In genomic region chr9:79447308-79447605, GRCh38 we compare ENCODE assay signal across 29 cellular contexts.
"Had no signal": no experiment of that assay in that cellular context is flagged by ENCODE, and none has a peak within 500 bp of the region (broad histone marks: within the 10 kb centered on the region; RNA-seq: fewer than 3 reads in every experiment).

No MANE protein-coding gene starts in this region.

- H3K27ac ChIP-seq: neutrophil, pancreas, psoas muscle, skin epidermis, spleen, suprapubic skin, testis, tibial artery, transverse colon, upper lobe of right lung, uterus had no signal

- H3K4me1 ChIP-seq: pancreas, psoas muscle, spleen, suprapubic skin, testis, tibial artery, transverse colon, upper lobe of right lung had no signal

- H3K27me3 Mint-ChIP-seq: naive thymus-derived CD8-positive, alpha-beta T cell; stimulated activated memory B cell treated with anti-CD40 and anti-IgM and Interleukin-4, amounts not matched to agents 10 μg/mL and 1 μg/mL and 100 μg/mL, for 72 hours; stimulated activated naive CD8-positive, alpha-beta T cell treated with anti-CD3 and anti-CD28 coated beads, Interleukin-15, amount 100 ng/mL, for 72 hours; type B pancreatic cell had no signal

- H3K4me1 Mint-ChIP-seq: naive B cell; naive thymus-derived CD8-positive, alpha-beta T cell; stimulated activated memory B cell treated with anti-CD40 and anti-IgM and Interleukin-4, amounts not matched to agents 10 μg/mL and 1 μg/mL and 100 μg/mL, for 72 hours; stimulated activated naive CD8-positive, alpha-beta T cell treated with anti-CD3 and anti-CD28 coated beads, Interleukin-15, amount 100 ng/mL, for 72 hours had no signal

- H3K27me3 ChIP-seq: neutrophil, pancreas, spleen, suprapubic skin, testis, tibial artery, transverse colon, upper lobe of right lung, uterus had no signal

- H3K27ac Mint-ChIP-seq: naive B cell; naive thymus-derived CD8-positive, alpha-beta T cell; natural killer cell treated with Interleukin-12 subunit alpha and Interleukin-12 subunit beta and Interleukin-15 and Interleukin-18, amount 100 ng/mL, for 72 hours; stimulated activated memory B cell treated with anti-CD40 and anti-IgM and Interleukin-4, amounts not matched to agents 10 μg/mL and 1 μg/mL and 100 μg/mL, for 72 hours; stimulated activated naive CD8-positive, alpha-beta T cell treated with anti-CD3 and anti-CD28 coated beads, Interleukin-15, amount 100 ng/mL, for 72 hours; type B pancreatic cell had no signal

- H3K4me3 Mint-ChIP-seq: naive B cell; naive thymus-derived CD8-positive, alpha-beta T cell; natural killer cell treated with Interleukin-12 subunit alpha and Interleukin-12 subunit beta and Interleukin-15 and Interleukin-18, amount 100 ng/mL, for 72 hours; stimulated activated memory B cell treated with anti-CD40 and anti-IgM and Interleukin-4, amounts not matched to agents 10 μg/mL and 1 μg/mL and 100 μg/mL, for 72 hours; stimulated activated naive CD8-positive, alpha-beta T cell treated with anti-CD3 and anti-CD28 coated beads, Interleukin-15, amount 100 ng/mL, for 72 hours; type B pancreatic cell had no signal

- H3K36me3 ChIP-seq: neutrophil, pancreas, spleen, suprapubic skin, tibial artery, transverse colon, upper lobe of right lung, uterus had no signal

- H3K9me3 ChIP-seq: neutrophil, pancreas, suprapubic skin, testis, tibial artery, upper lobe of right lung, uterus had no signal

- DNase-seq: naive B cell; naive thymus-derived CD8-positive, alpha-beta T cell; nucleus accumbens; pancreas; psoas muscle; right cardiac atrium; spleen; stimulated activated CD4-positive, alpha-beta T cell treated with anti-CD3 and anti-CD28 coated beads, Interleukin-12 subunit alpha, Interleukin-12 subunit beta, amount 100 ng/mL, for 4 hours; stimulated activated CD4-positive, alpha-beta T cell treated with anti-CD3 and anti-CD28 coated beads, Interleukin-1b, Interleukin-23, amount 100 ng/mL, for 48 hours; stimulated activated CD4-positive, alpha-beta T cell treated with anti-CD3 and anti-CD28 coated beads, Interleukin-4, amount 100 ng/mL, for 1 hour; stimulated activated CD4-positive, alpha-beta T cell treated with anti-CD3 and anti-CD28 coated beads, Interleukin-4, amount 100 ng/mL, for 4 hours; stimulated activated CD8-positive, alpha-beta memory T cell treated with anti-CD3 and anti-CD28 coated beads, Interleukin-4, amount 100 ng/mL, for 48 hours; stimulated activated naive CD4-positive, alpha-beta T cell; stimulated activated naive CD8-positive, alpha-beta T cell treated with anti-CD3 and anti-CD28 coated beads, Interleukin-15, amount 100 ng/mL, for 72 hours; stimulated activated naive CD8-positive, alpha-beta T cell treated with anti-CD3 and anti-CD28 coated beads, Interleukin-15, Interleukin-2, amounts not matched to agents 100 U/mL and 50 U/mL, for 24 hours; substantia nigra; testis; tibial artery; transverse colon; upper lobe of right lung; uterus had no signal

- H3K36me3 Mint-ChIP-seq: stimulated activated memory B cell treated with anti-CD40 and anti-IgM and Interleukin-4, amounts not matched to agents 10 μg/mL and 1 μg/mL and 100 μg/mL, for 72 hours had no signal

- H3K4me2 ChIP-seq: smooth muscle cell had no signal

- FAIRE-seq: pancreas had no signal

- H3K4me3 ChIP-seq: pancreas, psoas muscle, skin epidermis, smooth muscle cell, spleen, suprapubic skin, testis, tibial artery, transverse colon, upper lobe of right lung, uterus had no signal

- ATAC-seq: naive thymus-derived CD8-positive, alpha-beta T cell; natural killer cell treated with Interleukin-12 subunit alpha and Interleukin-12 subunit beta and Interleukin-15 and Interleukin-18, amount 100 ng/mL, for 72 hours; pancreas; psoas muscle; right cardiac atrium; sciatic nerve; stimulated activated memory B cell treated with anti-CD40 and anti-IgM and Interleukin-4, amounts not matched to agents 10 μg/mL and 1 μg/mL and 100 μg/mL, for 72 hours; stimulated activated naive CD8-positive, alpha-beta T cell treated with anti-CD3 and anti-CD28 coated beads, Interleukin-15, amount 100 ng/mL, for 72 hours; stimulated activated naive CD8-positive, alpha-beta T cell treated with anti-CD3 and anti-CD28 coated beads, Interleukin-15, Interleukin-2, amounts not matched to agents 100 U/mL and 50 U/mL, for 24 hours had no signal
